In the genomic region with DNA sequence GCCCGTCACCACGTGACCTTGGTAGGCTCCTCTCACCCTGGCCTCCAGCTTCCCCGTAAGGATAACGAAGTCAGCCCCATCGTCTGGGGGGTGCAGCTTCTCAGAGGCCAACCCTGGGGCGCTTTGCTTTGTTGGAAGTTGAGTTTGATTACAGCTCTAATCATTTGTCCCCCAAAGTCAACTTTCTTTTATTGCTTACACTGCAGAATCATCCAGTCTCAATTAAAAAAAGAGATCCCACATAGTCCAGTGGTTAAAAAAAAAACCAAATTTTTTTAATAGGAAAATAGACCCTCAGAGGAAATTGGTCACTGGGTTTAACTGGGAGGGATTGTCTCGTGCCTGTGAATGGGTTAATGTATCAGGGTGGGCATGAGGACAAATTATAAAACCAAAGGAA, we compare ENCODE assay signal across 29 cellular contexts. TPM values are rescaled to one million over a fixed set of nuclear protein-coding genes. Genes with fewer than 3 reads are reported as not detected.
"Had no signal": no experiment of that assay in that cellular context is flagged by ENCODE, and none has a peak within 500 bp of the region (broad histone marks: within the 10 kb centered on the region; RNA-seq: fewer than 3 reads in every experiment).

No MANE protein-coding gene starts in this region.

- H2AFZ ChIP-seq: parathyroid adenoma had no signal

- H3K4me2 ChIP-seq: smooth muscle cell had no signal

- ATAC-seq: activated CD4-positive, alpha-beta T cell treated with anti-CD3 and anti-CD28 coated beads for 36 hours; activated CD8-positive, alpha-beta memory T cell treated with anti-CD3 and anti-CD28 coated beads, Interleukin-2, amount 10 ng/mL, durations not matched to agents 7 days and 5 days; activated CD8-positive, alpha-beta T cell treated with anti-CD3 and anti-CD28 coated beads, Interleukin-2, amount 10 ng/mL, durations not matched to agents 7 days and 5 days; activated naive CD8-positive, alpha-beta T cell treated with anti-CD3 and anti-CD28 coated beads, Interleukin-2, amount 50 U/mL, for 24 hours; naive thymus-derived CD4-positive, alpha-beta T cell; sciatic nerve; stimulated activated memory B cell treated with anti-CD40 and anti-IgM and Interleukin-4, amounts not matched to agents 10 μg/mL and 1 μg/mL and 100 μg/mL, for 72 hours; stimulated activated naive CD8-positive, alpha-beta T cell treated with anti-CD3 and anti-CD28 coated beads, Interleukin-15, amount 100 ng/mL, for 72 hours had no signal

- H3K79me2 ChIP-seq: parathyroid adenoma had no signal

- H3K9me3 ChIP-seq: thyroid gland had no signal

- H3K27ac ChIP-seq: parathyroid adenoma, thyroid gland had no signal

- H3K36me3 ChIP-seq: thyroid gland had no signal

- H3K4me3 ChIP-seq: smooth muscle cell, thyroid gland had no signal

- H3K9ac ChIP-seq: parathyroid adenoma had no signal

- H3K27me3 ChIP-seq: thyroid gland had no signal

- DNase-seq: activated CD4-positive, alpha-beta T cell treated with anti-CD3 and anti-CD28 coated beads for 36 hours; activated CD4-positive, CD25-positive, alpha-beta regulatory T cell; activated CD8-positive, alpha-beta memory T cell treated with anti-CD3 and anti-CD28 coated beads, Interleukin-2, amount 10 ng/mL, durations not matched to agents 7 days and 5 days; activated CD8-positive, alpha-beta T cell treated with anti-CD3 and anti-CD28 coated beads, Interleukin-2, amount 10 ng/mL, durations not matched to agents 7 days and 5 days; activated naive CD8-positive, alpha-beta T cell treated with anti-CD3 and anti-CD28 coated beads, Interleukin-2, amount 50 U/mL, for 24 hours; activated T-cell treated with anti-CD3 and anti-CD28 coated beads, Interleukin-2, amount 50 U/mL, for 48 hours; effector CD8-positive, alpha-beta T cell; erythroblast; naive thymus-derived CD4-positive, alpha-beta T cell; stimulated activated CD4-positive, alpha-beta T cell treated with anti-CD3 and anti-CD28 coated beads, Interleukin-1b, Interleukin-23, amount 100 ng/mL, for 48 hours; stimulated activated CD4-positive, alpha-beta T cell treated with anti-CD3 and anti-CD28 coated beads, Interleukin-4, amount 100 ng/mL, for 4 hours; stimulated activated CD8-positive, alpha-beta memory T cell treated with anti-CD3 and anti-CD28 coated beads, Interleukin-4, amount 100 ng/mL, for 48 hours; stimulated activated naive CD8-positive, alpha-beta T cell treated with anti-CD3 and anti-CD28 coated beads, Interleukin-15, amount 100 ng/mL, for 72 hours; thyroid gland had no signal

- FAIRE-seq: bronchial epithelial cell, colon, islet of Langerhans had no signal

RNA-seq across cellular contexts. Expression of a gene that starts 7.8 kb away (rescaled TPM):
- total RNA-seq: activated CD8-positive, alpha-beta memory T cell treated with anti-CD3 and anti-CD28 coated beads, Interleukin-2, amount 10 ng/mL, durations not matched to agents 7 days and 5 days; pulmonary artery endothelial cell had no signal
- polyA plus RNA-seq: naive thymus-derived CD4-positive, alpha-beta T cell had no signal

RNA-seq across cellular contexts. Expression of a gene that starts 42.3 kb away (rescaled TPM):
- total RNA-seq: bronchial epithelial cell, dermis microvascular lymphatic vessel endothelial cell, mesothelial cell of epicardium, pulmonary artery endothelial cell, SK-MEL-5, smooth muscle cell had no signal
- polyA plus RNA-seq: smooth muscle cell had no signal

RNA-seq across cellular contexts. Expression of a gene that starts 56.8 kb away (rescaled TPM):
- total RNA-seq: activated CD4-positive, alpha-beta T cell treated with anti-CD3 and anti-CD28 coated beads for 36 hours; activated CD8-positive, alpha-beta memory T cell treated with anti-CD3 and anti-CD28 coated beads, Interleukin-2, amount 10 ng/mL, durations not matched to agents 7 days and 5 days; activated CD8-positive, alpha-beta T cell treated with anti-CD3 and anti-CD28 coated beads, Interleukin-2, amount 10 ng/mL, durations not matched to agents 7 days and 5 days; activated T-helper 2 cell treated with anti-CD3 and anti-CD28 coated beads, Interferon-gamma antibody, Interleukin-2, Interleukin-4, amounts not matched to agents 10 μg/mL and 5 μg/mL and 100 μg/mL, durations not matched to agents 14 hours and 24 hours and 36 hours; bronchial epithelial cell; lower leg skin; mesothelial cell of epicardium; naive thymus-derived CD4-positive, alpha-beta T cell; pulmonary artery endothelial cell; SK-MEL-5; smooth muscle cell; T-helper 1 cell treated with Interleukin-12 subunit alpha and Interleukin-12 subunit beta and Interleukin-4 antibody, amounts not matched to agents 30 ng/mL and 1 ng/mL, for 36 hours had no signal
- polyA plus RNA-seq: naive thymus-derived CD4-positive, alpha-beta T cell; neural cell; smooth muscle cell had no signal
